28 cellular contexts compared by ENCODE assay signal in genomic region chr1:240362826-240363225, GRCh38.
"Had no signal": no experiment of that assay in that cellular context is flagged by ENCODE, and none has a peak within 500 bp of the region (broad histone marks: within the 10 kb centered on the region; RNA-seq: fewer than 3 reads in every experiment).

No MANE protein-coding gene starts in this region.

- H3K27ac Mint-ChIP-seq: activated CD4-positive, alpha-beta memory T cell treated with anti-CD3 and anti-CD28 coated beads for 36 hours; activated CD4-positive, alpha-beta T cell treated with anti-CD3 and anti-CD28 coated beads for 36 hours; activated CD4-positive, alpha-beta T cell treated with anti-CD3 and anti-CD28 coated beads, Interleukin-2, amount 10 ng/mL, durations not matched to agents 24 days and 14 days; activated CD8-positive, alpha-beta memory T cell treated with anti-CD3 and anti-CD28 coated beads, Interleukin-2, amount 10 ng/mL, durations not matched to agents 7 days and 5 days; activated CD8-positive, alpha-beta T cell treated with anti-CD3 and anti-CD28 coated beads, Interleukin-2, amount 10 ng/mL, durations not matched to agents 7 days and 5 days; activated naive CD4-positive, alpha-beta T cell treated with anti-CD3 and anti-CD28 coated beads for 36 hours; activated naive CD4-positive, alpha-beta T cell treated with anti-CD3 and anti-CD28 coated beads, Interleukin-2, amount 50 U/mL, for 24 hours; activated naive CD8-positive, alpha-beta T cell treated with anti-CD3 and anti-CD28 coated beads for 36 hours; activated naive CD8-positive, alpha-beta T cell treated with anti-CD3 and anti-CD28 coated beads, Interleukin-2, amount 50 U/mL, for 24 hours; activated T-helper 1 cell treated with anti-CD3 and anti-CD28 coated beads, Interleukin-12 subunit alpha, Interleukin-12 subunit beta, Interleukin-2, Interleukin-4 antibody, amounts not matched to agents 30 ng/mL and 10 ng/mL and 1 ng/mL, durations not matched to agents 14 hours and 24 hours and 36 hours; activated T-helper 2 cell treated with anti-CD3 and anti-CD28 coated beads, Interferon-gamma antibody, Interleukin-2, Interleukin-4, amounts not matched to agents 10 μg/mL and 5 μg/mL and 100 μg/mL, durations not matched to agents 14 hours and 24 hours and 36 hours; endodermal cell had no signal

- H3K4me1 Mint-ChIP-seq: activated CD4-positive, alpha-beta T cell treated with anti-CD3 and anti-CD28 coated beads for 36 hours; activated CD4-positive, alpha-beta T cell treated with anti-CD3 and anti-CD28 coated beads, Interleukin-2, amount 10 ng/mL, durations not matched to agents 24 days and 14 days; activated CD8-positive, alpha-beta memory T cell treated with anti-CD3 and anti-CD28 coated beads, Interleukin-2, amount 10 ng/mL, durations not matched to agents 7 days and 5 days; activated naive CD4-positive, alpha-beta T cell treated with anti-CD3 and anti-CD28 coated beads, Interleukin-2, amount 50 U/mL, for 24 hours; activated naive CD8-positive, alpha-beta T cell treated with anti-CD3 and anti-CD28 coated beads for 36 hours; activated naive CD8-positive, alpha-beta T cell treated with anti-CD3 and anti-CD28 coated beads, Interleukin-2, amount 50 U/mL, for 24 hours; central memory CD8-positive, alpha-beta T cell; endodermal cell had no signal

- H3K27me3 ChIP-seq: ascending aorta, brain microvascular endothelial cell, gastroesophageal sphincter, heart right ventricle, hepatocyte had no signal

- ATAC-seq: activated CD4-positive, alpha-beta T cell treated with anti-CD3 and anti-CD28 coated beads for 36 hours; activated CD8-positive, alpha-beta memory T cell treated with anti-CD3 and anti-CD28 coated beads, Interleukin-2, amount 10 ng/mL, durations not matched to agents 7 days and 5 days; activated CD8-positive, alpha-beta T cell treated with anti-CD3 and anti-CD28 coated beads, Interleukin-2, amount 10 ng/mL, durations not matched to agents 7 days and 5 days; activated naive CD8-positive, alpha-beta T cell treated with anti-CD3 and anti-CD28 coated beads, Interleukin-2, amount 50 U/mL, for 24 hours; esophagus mucosa; gastroesophageal sphincter; heart right ventricle had no signal

- H3K36me3 Mint-ChIP-seq: activated CD4-positive, alpha-beta memory T cell treated with anti-CD3 and anti-CD28 coated beads for 36 hours; activated CD8-positive, alpha-beta memory T cell treated with anti-CD3 and anti-CD28 coated beads, Interleukin-2, amount 10 ng/mL, durations not matched to agents 7 days and 5 days; activated naive CD4-positive, alpha-beta T cell treated with anti-CD3 and anti-CD28 coated beads, Interleukin-2, amount 50 U/mL, for 24 hours; activated naive CD8-positive, alpha-beta T cell treated with anti-CD3 and anti-CD28 coated beads for 36 hours had no signal

- H3K4me3 ChIP-seq: ascending aorta, gastroesophageal sphincter, heart right ventricle, hepatocyte had no signal

- DNase-seq: activated CD4-positive, alpha-beta memory T cell treated with anti-CD3 and anti-CD28 coated beads for 36 hours; activated CD4-positive, alpha-beta T cell treated with anti-CD3 and anti-CD28 coated beads for 36 hours; activated CD4-positive, alpha-beta T cell treated with anti-CD3 and anti-CD28 coated beads, Interleukin-2, amount 10 ng/mL, durations not matched to agents 24 days and 14 days; activated CD4-positive, CD25-positive, alpha-beta regulatory T cell; activated CD4-positive, CD25-positive, alpha-beta regulatory T cell treated with anti-CD3 and anti-CD28 coated beads, Interleukin-2, amount 50 U/mL, for 72 hours; activated CD8-positive, alpha-beta memory T cell treated with anti-CD3 and anti-CD28 coated beads, Interleukin-2, amount 10 ng/mL, durations not matched to agents 7 days and 5 days; activated CD8-positive, alpha-beta memory T cell treated with anti-CD3 and anti-CD28 coated beads, Interleukin-2, amount 50 U/mL, for 4 hours; activated CD8-positive, alpha-beta T cell treated with anti-CD3 and anti-CD28 coated beads, Interleukin-2, amount 10 ng/mL, durations not matched to agents 7 days and 5 days; activated effector memory CD4-positive, alpha-beta T cell treated with anti-CD3 and anti-CD28 coated beads, Interleukin-2, amount 50 U/mL, for 16 hours; activated naive CD4-positive, alpha-beta T cell treated with anti-CD3 and anti-CD28 coated beads for 36 hours; activated naive CD8-positive, alpha-beta T cell treated with anti-CD3 and anti-CD28 coated beads for 36 hours; activated naive CD8-positive, alpha-beta T cell treated with anti-CD3 and anti-CD28 coated beads, Interleukin-2, amount 50 U/mL, for 24 hours; activated T-cell treated with anti-CD3 and anti-CD28 coated beads, Interleukin-2, amount 50 U/mL, for 1 hour; activated T-cell treated with anti-CD3 and anti-CD28 coated beads, Interleukin-2, amount 50 U/mL, for 48 hours; brain microvascular endothelial cell; effector CD8-positive, alpha-beta T cell; foreskin melanocyte; heart right ventricle; T-helper 2 cell had no signal

- H3K9me3 ChIP-seq: ascending aorta, gastroesophageal sphincter, heart right ventricle had no signal

- H3K4me3 Mint-ChIP-seq: activated CD4-positive, alpha-beta memory T cell treated with anti-CD3 and anti-CD28 coated beads for 36 hours; activated CD4-positive, alpha-beta T cell treated with anti-CD3 and anti-CD28 coated beads for 36 hours; activated CD4-positive, alpha-beta T cell treated with anti-CD3 and anti-CD28 coated beads, Interleukin-2, amount 10 ng/mL, durations not matched to agents 24 days and 14 days; activated CD8-positive, alpha-beta memory T cell treated with anti-CD3 and anti-CD28 coated beads, Interleukin-2, amount 10 ng/mL, durations not matched to agents 7 days and 5 days; activated CD8-positive, alpha-beta T cell treated with anti-CD3 and anti-CD28 coated beads, Interleukin-2, amount 10 ng/mL, durations not matched to agents 7 days and 5 days; activated naive CD4-positive, alpha-beta T cell treated with anti-CD3 and anti-CD28 coated beads for 36 hours; activated naive CD4-positive, alpha-beta T cell treated with anti-CD3 and anti-CD28 coated beads, Interleukin-2, amount 50 U/mL, for 24 hours; activated naive CD8-positive, alpha-beta T cell treated with anti-CD3 and anti-CD28 coated beads for 36 hours; activated naive CD8-positive, alpha-beta T cell treated with anti-CD3 and anti-CD28 coated beads, Interleukin-2, amount 50 U/mL, for 24 hours; activated T-helper 1 cell treated with anti-CD3 and anti-CD28 coated beads, Interleukin-12 subunit alpha, Interleukin-12 subunit beta, Interleukin-2, Interleukin-4 antibody, amounts not matched to agents 30 ng/mL and 10 ng/mL and 1 ng/mL, durations not matched to agents 14 hours and 24 hours and 36 hours; central memory CD8-positive, alpha-beta T cell; endodermal cell had no signal

- H3K27me3 Mint-ChIP-seq: activated CD4-positive, alpha-beta memory T cell treated with anti-CD3 and anti-CD28 coated beads for 36 hours; activated CD4-positive, alpha-beta T cell treated with anti-CD3 and anti-CD28 coated beads for 36 hours; activated CD4-positive, alpha-beta T cell treated with anti-CD3 and anti-CD28 coated beads, Interleukin-2, amount 10 ng/mL, durations not matched to agents 24 days and 14 days; activated CD8-positive, alpha-beta memory T cell treated with anti-CD3 and anti-CD28 coated beads, Interleukin-2, amount 10 ng/mL, durations not matched to agents 7 days and 5 days; activated naive CD8-positive, alpha-beta T cell treated with anti-CD3 and anti-CD28 coated beads for 36 hours; activated naive CD8-positive, alpha-beta T cell treated with anti-CD3 and anti-CD28 coated beads, Interleukin-2, amount 50 U/mL, for 24 hours; central memory CD8-positive, alpha-beta T cell had no signal

- H3K36me3 ChIP-seq: ascending aorta, brain microvascular endothelial cell, gastroesophageal sphincter, heart right ventricle had no signal

- H3K27ac ChIP-seq: ascending aorta, brain microvascular endothelial cell, gastroesophageal sphincter, heart right ventricle, hepatocyte had no signal

- H3K4me1 ChIP-seq: ascending aorta, gastroesophageal sphincter, heart right ventricle had no signal

- H3K9me3 Mint-ChIP-seq: activated naive CD4-positive, alpha-beta T cell treated with anti-CD3 and anti-CD28 coated beads, Interleukin-2, amount 50 U/mL, for 24 hours; activated naive CD8-positive, alpha-beta T cell treated with anti-CD3 and anti-CD28 coated beads for 36 hours; activated naive CD8-positive, alpha-beta T cell treated with anti-CD3 and anti-CD28 coated beads, Interleukin-2, amount 50 U/mL, for 24 hours had no signal
